In the genomic region with DNA sequence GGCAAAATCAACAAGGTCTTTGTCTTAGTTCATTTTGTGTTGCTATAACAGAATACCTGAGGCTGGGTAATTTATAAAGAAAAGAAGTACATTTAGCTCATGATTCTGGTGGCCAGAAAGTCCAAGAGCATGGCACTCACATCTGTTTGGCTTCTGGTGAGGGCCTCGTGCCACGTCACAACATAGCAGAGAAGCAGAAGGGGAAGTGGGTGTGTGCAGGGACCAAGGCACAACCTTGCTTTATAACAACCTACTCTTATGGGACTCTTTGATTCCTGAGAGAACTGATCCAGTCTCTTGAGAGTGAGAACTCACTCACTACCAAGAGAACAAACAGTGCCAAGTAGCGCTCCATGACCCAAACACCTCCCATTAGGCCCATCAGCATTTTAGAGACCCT, we compare ENCODE assay signal across 23 cellular contexts.
"Had no signal": no experiment of that assay in that cellular context is flagged by ENCODE, and none has a peak within 500 bp of the region (broad histone marks: within the 10 kb centered on the region; RNA-seq: fewer than 3 reads in every experiment).

No MANE protein-coding gene starts in this region.

- DNase-seq: activated CD4-positive, alpha-beta T cell treated with anti-CD3 and anti-CD28 coated beads for 4 hours; activated CD4-positive, alpha-beta T cell treated with anti-CD3 and anti-CD28 coated beads, Interleukin-2, amount 50 U/mL, for 48 hours; activated CD8-positive, alpha-beta memory T cell treated with anti-CD3 and anti-CD28 coated beads, Interleukin-2, amount 50 U/mL, for 4 hours; activated gamma-delta T cell; activated naive CD4-positive, alpha-beta T cell treated with anti-CD3 and anti-CD28 coated beads, Interleukin-2, amount 10 ng/mL, durations not matched to agents 7 days and 5 days; activated naive CD8-positive, alpha-beta T cell treated with anti-CD3 and anti-CD28 coated beads, Interleukin-2, amount 10 ng/mL, durations not matched to agents 7 days and 5 days; activated T-cell treated with anti-CD3 and anti-CD28 coated beads, Interleukin-2, amount 50 U/mL, for 24 hours; cerebellar nuclear complex; colonic mucosa; effector CD8-positive, alpha-beta T cell; esophagus squamous epithelium; foreskin melanocyte; glutamatergic neuron; left ventricle myocardium inferior; mucosa of descending colon; posterior cingulate gyrus; right cardiac atrium; stimulated activated CD4-positive, alpha-beta T cell treated with anti-CD3 and anti-CD28 coated beads, Interleukin-4, amount 100 ng/mL, for 1 hour had no signal

- H3K4me3 ChIP-seq: ascending aorta, cardiac muscle cell, colonic mucosa, esophagus squamous epithelium, left ventricle myocardium inferior, lung, mucosa of descending colon, thoracic aorta had no signal

- ATAC-seq: mucosa of descending colon; natural killer cell treated with Interleukin-12 subunit alpha and Interleukin-12 subunit beta and Interleukin-15 and Interleukin-18, amount 100 ng/mL, for 72 hours; right cardiac atrium had no signal
